In the genomic region with DNA sequence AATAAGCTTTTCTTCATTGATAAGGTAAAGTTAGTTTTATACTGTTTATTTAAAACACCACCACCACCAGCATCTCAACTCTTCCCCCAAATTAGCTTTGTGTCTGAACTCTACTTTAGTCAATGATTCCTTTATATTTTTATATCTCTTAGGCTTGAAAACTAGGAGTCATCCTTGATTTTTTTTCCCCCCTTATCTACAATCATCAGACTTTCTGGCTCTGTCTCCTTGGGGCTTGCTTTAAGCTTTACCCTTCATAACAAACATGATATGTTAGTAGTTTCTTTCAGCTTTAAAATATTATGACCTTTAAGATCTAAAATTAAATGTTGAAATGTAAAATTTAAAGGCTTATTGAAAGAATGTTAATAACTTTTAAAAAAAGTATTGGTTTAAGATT, we compare ENCODE assay signal across 23 cellular contexts. TPM values are rescaled to one million over a fixed set of nuclear protein-coding genes. Genes with fewer than 3 reads are reported as not detected.
DNase-seq lines count a peak whose midpoint lies in the region; ATAC-seq, FAIRE-seq and TF ChIP-seq lines count a peak whose summit lies in the region.
"Had no signal": no experiment of that assay in that cellular context is flagged by ENCODE, and none has a peak within 500 bp of the region (broad histone marks: within the 10 kb centered on the region; RNA-seq: fewer than 3 reads in every experiment).

No MANE protein-coding gene starts in this region.

- no peaks in the 10 kb centered on the region for H3K4me1 ChIP-seq in endodermal cell (ENCODE audit: control insufficient read depth, insufficient read depth, low read length)

- H3K4me1 Mint-ChIP-seq in endodermal cell, result peaks cover 35% of the 10 kb centered on the region

- peak; percentile 56 for FAIRE-seq in A204.1 (lab: Jason Lieb, UNC)
- peak; percentile 51 for FAIRE-seq in TTC549 (lab: Jason Lieb, UNC)
- FAIRE-seq: A549, GM12878, GM19239, H54 had no signal

- peak overlapping the region; percentile 59 for H3K27ac Mint-ChIP-seq in endodermal cell
- H3K27ac Mint-ChIP-seq: HFFc6 had no signal

- no peak overlapping the region for H3K27ac ChIP-seq in endodermal cell (ENCODE audit: low read depth, low read length)
- H3K27ac ChIP-seq: 22Rv1, A549 had no signal

- no peak for ATAC-seq in HG02623 (IDR thresholded peaks at IDR 0.05; ENCODE audit: unreplicated experiment)
- ATAC-seq in GM21381 (IDR thresholded peaks at IDR 0.05; ENCODE audit: unreplicated experiment), result no peak
- ATAC-seq: A549, GM12878 had no signal

- H3K27me3 ChIP-seq in endodermal cell (ENCODE audit: control insufficient read depth, insufficient read depth, low read length, poor library complexity, severe bottlenecking), result no peaks in the 10 kb centered on the region

- H3K9me3 ChIP-seq in endodermal cell (ENCODE audit: control insufficient read depth, low read length), result no peaks in the 10 kb centered on the region
- H3K9me3 ChIP-seq: A549, HAP-1 had no signal

- no peaks in the 10 kb centered on the region for H3K9me3 Mint-ChIP-seq in endodermal cell
- H3K9me3 Mint-ChIP-seq: CD4-positive, alpha-beta memory T cell; HFFc6 had no signal

- H3K9ac ChIP-seq in endodermal cell (ENCODE audit: extremely low read depth, low read length, poor library complexity, severe bottlenecking), result no peak overlapping the region

- DNase-seq in OCI-M1 (lab: John Stamatoyannopoulos, UW) (peak; percentile 20), endodermal cell (no peak), AG08395 (ENCODE audit: low spot score) (no peak), LoVo (ENCODE audit: low spot score) (no peak)
- DNase-seq: ACHN; C1 segment of cervical spinal cord; CD4-positive, alpha-beta memory T cell; COR-L47; DMS153; DND-41; GDM1; GOT3; HFFc6 had no signal

- H3K4me3 Mint-ChIP-seq in endodermal cell, result no peak overlapping the region
- H3K4me3 Mint-ChIP-seq: CD4-positive, alpha-beta memory T cell; HFFc6 had no signal

- no peaks in the 10 kb centered on the region for H3K36me3 Mint-ChIP-seq in endodermal cell (ENCODE audit: low read depth)
- H3K36me3 Mint-ChIP-seq: CD4-positive, alpha-beta memory T cell had no signal

- no peaks in the 10 kb centered on the region for H3K27me3 Mint-ChIP-seq in endodermal cell (ENCODE audit: insufficient read depth)
- H3K27me3 Mint-ChIP-seq: CD4-positive, alpha-beta memory T cell had no signal

- H3K36me3 ChIP-seq in endodermal cell (ENCODE audit: control insufficient read depth, insufficient read depth, low read length), result no peaks in the 10 kb centered on the region
- H3K36me3 ChIP-seq: HAP-1 had no signal

- no peak for TF ChIP-seq CTCF in endodermal cell (conservative IDR thresholded peaks at IDR 0.05)

- H3K4me3 ChIP-seq in endodermal cell (ENCODE audit: low read length), result peak overlapping the region; percentile 7
- H3K4me3 ChIP-seq: A549, GM12878, HAP-1 had no signal

RNA-seq across cellular contexts. Expression of gene HS2ST1, which starts 28.3 kb away (rescaled TPM):
- 10 to 100 TPM; 29.0 to 31.5 TPM for total RNA-seq in endodermal cell
- polyA plus RNA-seq in endodermal cell (2013, experiment 1 of 2), result 34.5 TPM
- polyA plus RNA-seq in endodermal cell (2013, experiment 2 of 2), result 28.2 TPM

RNA-seq across cellular contexts. Expression of gene SELENOF, which starts 28.8 kb away (rescaled TPM):
- total RNA-seq in endodermal cell, result 100 to 1,000 TPM; 140 to 166 TPM
- 115 TPM for polyA plus RNA-seq in endodermal cell (2013, experiment 1 of 2)
- 117 TPM for polyA plus RNA-seq in endodermal cell (2013, experiment 2 of 2)
